22 cellular contexts compared by ENCODE assay signal in the genomic region with DNA sequence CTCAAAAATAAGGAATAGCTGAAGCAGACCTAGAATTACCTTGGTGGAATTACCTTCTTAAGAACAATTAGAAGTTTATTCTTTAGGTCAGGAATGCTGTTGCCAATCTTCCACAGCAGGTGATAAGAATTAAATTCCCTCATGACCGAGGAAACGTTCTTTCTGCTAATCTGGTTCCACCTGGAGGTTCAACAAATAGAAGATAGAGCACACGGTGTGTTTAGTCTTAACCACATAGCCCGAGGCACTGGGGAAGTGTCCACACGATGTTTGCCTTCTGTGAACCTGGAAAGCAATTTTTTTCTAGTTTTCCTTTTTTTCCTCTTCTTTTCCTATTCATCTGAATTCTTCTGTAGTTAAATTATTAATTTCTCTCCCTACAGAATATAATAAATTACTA.
DNase-seq lines count a peak whose midpoint lies in the region; ATAC-seq and TF ChIP-seq lines count a peak whose summit lies in the region.
"Had no signal": no experiment of that assay in that cellular context is flagged by ENCODE, and none has a peak within 500 bp of the region (broad histone marks: within the 10 kb centered on the region; RNA-seq: fewer than 3 reads in every experiment).

No MANE protein-coding gene starts in this region.

- H3K4me1 ChIP-seq in mucosa of descending colon (ENCODE audit: low read depth): no peaks in the 10 kb centered on the region
- H3K4me1 ChIP-seq: SJSA1 had no signal

- ATAC-seq in activated CD4-positive, CD25-positive, alpha-beta regulatory T cell treated with anti-CD3 and anti-CD28 coated beads, Interleukin-2, amount 50 U/mL, for 24 hours: no peak
- ATAC-seq in mucosa of descending colon: no peak
- no peak for ATAC-seq in GM21526 (IDR thresholded peaks at IDR 0.05; ENCODE audit: low FRiP score, unreplicated experiment)
- ATAC-seq in HG02884 (IDR thresholded peaks at IDR 0.05; ENCODE audit: unreplicated experiment): no peak
- ATAC-seq: Right ventricle myocardium inferior had no signal

- intact Hi-C loops in mucosa of descending colon (cut with DNase I, micrococcal nuclease): no loop called here

- H3K36me3 ChIP-seq in mucosa of descending colon (ENCODE audit: low read depth): no peaks in the 10 kb centered on the region
- H3K36me3 ChIP-seq: SJSA1 had no signal

- H3K4me3 ChIP-seq in mucosa of descending colon: no peak overlapping the region
- H3K4me3 ChIP-seq: SJSA1 had no signal

- peak; percentile 52 for DNase-seq in COR-L47 (lab: John Stamatoyannopoulos, UW)
- peak; percentile 33 for DNase-seq in DMS79 treated with DMSO at 0.1 percent for 48 hours (lab: John Stamatoyannopoulos, UW)
- DNase-seq in NCI-H69 (lab: John Stamatoyannopoulos, UW): peak; percentile 97
- DNase-seq in kidney tubule cell (ENCODE audit: low spot score): peak; percentile 1
- no peak for DNase-seq in mucosa of descending colon
- DNase-seq: Calu3; CD4-positive, alpha-beta T cell; EL; GF-D8; H9; HFFc6; KG1; NCI-H1105; NCI-H187; NCI-H345; NCI-H524; OCI-M1 had no signal

- no peaks in the 10 kb centered on the region for H3K9me3 ChIP-seq in mucosa of descending colon
- H3K9me3 ChIP-seq: SJSA1 had no signal

- no peak for TF ChIP-seq CTCF in mucosa of descending colon (IDR thresholded peaks at IDR 0.05)

Comparison
In these comparisons a context has a peak if more than half of its experiments do, and no peak if none do; other contexts are left out.
1. DNase-seq: peak in COR-L47 (single experiment), DMS79 treated with DMSO at 0.1 percent for 48 hours (single experiment), NCI-H69 (single experiment) and kidney tubule cell (single experiment); none in mucosa of descending colon (0 of 3).